Comparison of ENCODE assay signal across 2 cellular contexts in genomic region chr2:196657332-196657731, GRCh38.
TF ChIP-seq lines count a peak whose summit lies in the region.

No MANE protein-coding gene starts in this region.

TF ChIP-seq in HepG2, 621 proteins besides CTCF, POLR2A, EP300 and RAD21:
- TF ChIP-seq TCF7L2 (IDR thresholded peaks at IDR 0.05; ENCODE audit: low read depth, low read length) (no peak), MAFF (IDR thresholded peaks at IDR 0.05; ENCODE audit: low read depth, low read length) (peak; percentile 96), ZNF614 (CRISPR knock-in tag; IDR thresholded peaks at IDR 0.05; ENCODE audit: borderline replicate concordance) (no peak), MAFK (conservative IDR thresholded peaks at IDR 0.05 in 1 of 2, IDR thresholded peaks at IDR 0.05 in 1 of 2; ENCODE audit: low read length in 2 of 2) (peak; percentile 93 to 97)

TF ChIP-seq in IMR-90, 13 proteins besides CTCF, POLR2A, EP300 and RAD21:
- peak; percentile 93 for TF ChIP-seq MAFK (IDR thresholded peaks at IDR 0.05; ENCODE audit: low read depth, low read length)
- no peak for TF ChIP-seq SMC3 (IDR thresholded peaks at IDR 0.05; ENCODE audit: low read depth, low read length)
TF ChIP-seq in IMR-90: peak in this region for 1.
